Comparison of ENCODE assay signal across 37 cellular contexts in genomic region chr14:21083565-21084325, GRCh38. TPM values are rescaled to one million over a fixed set of nuclear protein-coding genes. Genes with fewer than 3 reads are reported as not detected.
DNase-seq lines count a peak whose midpoint lies in the region; ATAC-seq and TF ChIP-seq lines count a peak whose summit lies in the region.
"Had no signal": no experiment of that assay in that cellular context is flagged by ENCODE, and none has a peak within 500 bp of the region (broad histone marks: within the 10 kb centered on the region; RNA-seq: fewer than 3 reads in every experiment).

No MANE protein-coding gene starts in this region.

- ATAC-seq in esophagus mucosa = peak; percentile 10
- no peak for ATAC-seq in HG02678 (IDR thresholded peaks at IDR 0.05; ENCODE audit: unreplicated experiment)
- no peak for ATAC-seq in HG03159 (IDR thresholded peaks at IDR 0.05; ENCODE audit: unreplicated experiment)
- ATAC-seq: CD8-positive, alpha-beta T cell; left ventricle myocardium superior; natural killer cell; pancreas; PC-3; stimulated activated naive CD8-positive, alpha-beta T cell treated with anti-CD3 and anti-CD28 coated beads, Interleukin-15, amount 100 ng/mL, for 72 hours had no signal

- no peak overlapping the region for H3K4me3 ChIP-seq in AG04450 (ENCODE audit: low read depth, low read length)
- H3K4me3 ChIP-seq: colonic mucosa, pancreas, right atrium auricular region, tibial artery had no signal

- H3K27ac ChIP-seq in AG04450 (ENCODE audit: low read depth, low read length) (peak overlapping the region; percentile 21), RWPE1 (0 out of 2 replicates have a peak overlapping the region, but pooled peaks have one; percentile 8)
- H3K27ac ChIP-seq: colonic mucosa, pancreas, right atrium auricular region, tibial artery had no signal

- H3K36me3 Mint-ChIP-seq in neural crest cell (ENCODE audit: low read depth) = peaks cover 29% of the 10 kb centered on the region
- H3K36me3 Mint-ChIP-seq: activated naive CD4-positive, alpha-beta T cell treated with anti-CD3 and anti-CD28 coated beads, Interleukin-2, amount 50 U/mL, for 24 hours; CD8-positive, alpha-beta T cell; natural killer cell had no signal

- no peaks in the 10 kb centered on the region for H3K9me3 Mint-ChIP-seq in neural crest cell
- H3K9me3 Mint-ChIP-seq: activated CD4-positive, alpha-beta memory T cell treated with anti-CD3 and anti-CD28 coated beads, Interleukin-2, amount 10 ng/mL, durations not matched to agents 7 days and 5 days; activated naive CD4-positive, alpha-beta T cell treated with anti-CD3 and anti-CD28 coated beads, Interleukin-2, amount 50 U/mL, for 24 hours; activated T-helper 1 cell treated with anti-CD3 and anti-CD28 coated beads, Interleukin-12 subunit alpha, Interleukin-12 subunit beta, Interleukin-2, Interleukin-4 antibody, amounts not matched to agents 30 ng/mL and 10 ng/mL and 1 ng/mL, durations not matched to agents 14 hours and 24 hours and 36 hours; CD8-positive, alpha-beta T cell; natural killer cell; stimulated activated naive CD8-positive, alpha-beta T cell treated with anti-CD3 and anti-CD28 coated beads, Interleukin-15, amount 100 ng/mL, for 72 hours had no signal

- TF ChIP-seq CTCF in AG04450 (IDR thresholded peaks at IDR 0.05; ENCODE audit: low read depth, low read length) (no peak), RWPE1 (conservative IDR thresholded peaks at IDR 0.05; ENCODE audit: low read depth) (no peak), neural crest cell (conservative IDR thresholded peaks at IDR 0.05) (no peak)

- H3K27me3 Mint-ChIP-seq in neural crest cell (ENCODE audit: low read depth) = peaks cover 12% of the 10 kb centered on the region
- H3K27me3 Mint-ChIP-seq: activated naive CD4-positive, alpha-beta T cell treated with anti-CD3 and anti-CD28 coated beads, Interleukin-2, amount 50 U/mL, for 24 hours; stimulated activated naive CD8-positive, alpha-beta T cell treated with anti-CD3 and anti-CD28 coated beads, Interleukin-15, amount 100 ng/mL, for 72 hours had no signal

- POLR2A ChIA-PET in AG04450 (lab: Yijun Ruan, JAX) = no interaction called here
- POLR2A ChIA-PET in RWPE1 (lab: Yijun Ruan, JAX; ENCODE audit: low non-redundant PET) = no interaction called here

- H3K9me3 ChIP-seq in AG04450 (ENCODE audit: control insufficient read depth, insufficient read depth, low read length) = no peaks in the 10 kb centered on the region; the same call in 1 of the 2 replicates
- H3K9me3 ChIP-seq: colonic mucosa, pancreas, right atrium auricular region, tibial artery had no signal

- H3K27ac Mint-ChIP-seq in neural crest cell (ENCODE audit: unreplicated experiment) = no peak overlapping the region
- H3K27ac Mint-ChIP-seq: activated CD4-positive, alpha-beta memory T cell treated with anti-CD3 and anti-CD28 coated beads, Interleukin-2, amount 10 ng/mL, durations not matched to agents 7 days and 5 days; activated naive CD4-positive, alpha-beta T cell treated with anti-CD3 and anti-CD28 coated beads, Interleukin-2, amount 50 U/mL, for 24 hours; activated T-helper 1 cell treated with anti-CD3 and anti-CD28 coated beads, Interleukin-12 subunit alpha, Interleukin-12 subunit beta, Interleukin-2, Interleukin-4 antibody, amounts not matched to agents 30 ng/mL and 10 ng/mL and 1 ng/mL, durations not matched to agents 14 hours and 24 hours and 36 hours; CD8-positive, alpha-beta T cell; natural killer cell had no signal

- CTCF ChIA-PET in AG04450 (lab: Charles Lee) = interaction anchor here (0.6 to 1.7 kb wide), 4 partner anchors 9 to 69 kb away, joined by 3 to 13 read pairs (median 5); no protein-coding TSS in a partner anchor
- CTCF ChIA-PET in RWPE1 (lab: Yijun Ruan, JAX) = interaction anchor here (0.6 to 0.9 kb wide), 2 partner anchors 9 to 35 kb away, joined by 4 to 6 read pairs; no protein-coding TSS in a partner anchor

- DNase-seq in AG04450 (ENCODE audit: low read depth, low spot score) = no peak
- DNase-seq in RWPE1 (ENCODE audit: low spot score) = no peak
- no peak for DNase-seq in neural crest cell (ENCODE audit: low read depth, low spot score)
- DNase-seq in dedifferentiated amniotic fluid mesenchymal stem cell (ENCODE audit: extremely low spot score) = no peak
- no peak for DNase-seq in NCI-H510A (lab: John Stamatoyannopoulos, UW)
- DNase-seq: activated CD4-positive, alpha-beta memory T cell treated with anti-CD3 and anti-CD28 coated beads, Interleukin-2, amount 10 ng/mL, durations not matched to agents 7 days and 5 days; activated CD4-positive, alpha-beta T cell treated with anti-CD3 and anti-CD28 coated beads for 1 hour; activated CD8-positive, alpha-beta memory T cell treated with anti-CD3 and anti-CD28 coated beads, Interleukin-2, amount 50 U/mL, for 48 hours; AML-193; CD8-positive, alpha-beta T cell; colonic mucosa; effector CD8-positive, alpha-beta T cell; EL; glutamatergic neuron; GOT3; KG1; left ventricle myocardium superior; midbrain; natural killer cell; NCI-H1105; NCI-H187 treated with DMSO at 0.1 percent for 48 hours; NCI-H2171 treated with DMSO at 0.1 percent for 48 hours; NCI-H524; PC-3; stimulated activated naive CD8-positive, alpha-beta T cell treated with anti-CD3 and anti-CD28 coated beads, Interleukin-15, amount 100 ng/mL, for 72 hours; tibial artery had no signal

- no peaks in the 10 kb centered on the region for H3K27me3 ChIP-seq in AG04450 (ENCODE audit: control insufficient read depth, insufficient read depth, low read length)
- H3K27me3 ChIP-seq: colonic mucosa, pancreas, right atrium auricular region, tibial artery had no signal

- peak overlapping the region; percentile 23 for H3K4me3 Mint-ChIP-seq in neural crest cell
- H3K4me3 Mint-ChIP-seq: activated CD4-positive, alpha-beta memory T cell treated with anti-CD3 and anti-CD28 coated beads, Interleukin-2, amount 10 ng/mL, durations not matched to agents 7 days and 5 days; activated naive CD4-positive, alpha-beta T cell treated with anti-CD3 and anti-CD28 coated beads, Interleukin-2, amount 50 U/mL, for 24 hours; activated T-helper 1 cell treated with anti-CD3 and anti-CD28 coated beads, Interleukin-12 subunit alpha, Interleukin-12 subunit beta, Interleukin-2, Interleukin-4 antibody, amounts not matched to agents 30 ng/mL and 10 ng/mL and 1 ng/mL, durations not matched to agents 14 hours and 24 hours and 36 hours; CD8-positive, alpha-beta T cell; natural killer cell; stimulated activated naive CD8-positive, alpha-beta T cell treated with anti-CD3 and anti-CD28 coated beads, Interleukin-15, amount 100 ng/mL, for 72 hours had no signal

- peaks cover 19% of the 10 kb centered on the region for H3K4me1 Mint-ChIP-seq in neural crest cell

RNA-seq across cellular contexts. Expression of gene ARHGEF40, which starts 13.6 kb away (rescaled TPM):
- polyA plus RNA-seq in AG04450 (2011; rRNA removed) = 40.7 and 52.2 TPM in 2 replicates
- polyA minus RNA-seq in AG04450 (2011; rRNA and poly(A)+ RNA removed) = 58.3 and 66.3 TPM in 2 replicates
- 2.3 TPM for total RNA-seq in esophagus mucosa
- 72.7 and 73.8 TPM in 2 replicates for total RNA-seq in neural crest cell
- total RNA-seq: activated T-helper 1 cell treated with anti-CD3 and anti-CD28 coated beads, Interleukin-12 subunit alpha, Interleukin-12 subunit beta, Interleukin-2, Interleukin-4 antibody, amounts not matched to agents 30 ng/mL and 10 ng/mL and 1 ng/mL, durations not matched to agents 14 hours and 24 hours and 36 hours had no signal

RNA-seq across cellular contexts. Expression of gene ZNF219, which starts 14.7 kb away (rescaled TPM):
- 3.9 and 4.8 TPM in 2 replicates for polyA plus RNA-seq in AG04450 (2011; rRNA removed)
- 2.0 and 5.7 TPM in 2 replicates for polyA minus RNA-seq in AG04450 (2011; rRNA and poly(A)+ RNA removed)
- total RNA-seq in esophagus mucosa (40.4 TPM), neural crest cell (141 and 143 TPM in 2 replicates)

RNA-seq across cellular contexts. Expression of gene TMEM253, which starts 17.1 kb away (rescaled TPM):
- 0.21 TPM in 2 replicates for polyA plus RNA-seq in AG04450 (2011; rRNA removed)
- polyA minus RNA-seq in AG04450 (2011; rRNA and poly(A)+ RNA removed) = not detected in 2 replicates
- 1.6 TPM for total RNA-seq in esophagus mucosa
- 1.6 TPM in 2 replicates for total RNA-seq in neural crest cell
- total RNA-seq: activated CD4-positive, alpha-beta memory T cell treated with anti-CD3 and anti-CD28 coated beads, Interleukin-2, amount 10 ng/mL, durations not matched to agents 7 days and 5 days; activated T-helper 1 cell treated with anti-CD3 and anti-CD28 coated beads, Interleukin-12 subunit alpha, Interleukin-12 subunit beta, Interleukin-2, Interleukin-4 antibody, amounts not matched to agents 30 ng/mL and 10 ng/mL and 1 ng/mL, durations not matched to agents 14 hours and 24 hours and 36 hours; CD8-positive, alpha-beta T cell; epithelial cell of proximal tubule; PC-3; right atrium auricular region had no signal

RNA-seq across cellular contexts. Expression of gene RNASE8, which starts 26.1 kb away (rescaled TPM):
- not detected in 2 replicates for polyA plus RNA-seq in AG04450 (2011; rRNA removed)
- polyA minus RNA-seq in AG04450 (2011; rRNA and poly(A)+ RNA removed) = not detected in 2 replicates
- total RNA-seq in esophagus mucosa (not detected), neural crest cell (not detected in 2 replicates)
- total RNA-seq: activated CD4-positive, alpha-beta memory T cell treated with anti-CD3 and anti-CD28 coated beads, Interleukin-2, amount 10 ng/mL, durations not matched to agents 7 days and 5 days; activated T-helper 1 cell treated with anti-CD3 and anti-CD28 coated beads, Interleukin-12 subunit alpha, Interleukin-12 subunit beta, Interleukin-2, Interleukin-4 antibody, amounts not matched to agents 30 ng/mL and 10 ng/mL and 1 ng/mL, durations not matched to agents 14 hours and 24 hours and 36 hours; bronchial epithelial cell; CD8-positive, alpha-beta T cell; colonic mucosa; epithelial cell of proximal tubule; left ventricle myocardium superior; MCF 10A; natural killer cell; pancreas; PC-3; right atrium auricular region had no signal
- polyA plus RNA-seq: keratinocyte, pancreas had no signal

RNA-seq across cellular contexts. Expression of gene RNASE7, which starts 41.6 kb away (rescaled TPM):
- polyA plus RNA-seq in AG04450 (2011; rRNA removed) = not detected in 2 replicates
- polyA minus RNA-seq in AG04450 (2011; rRNA and poly(A)+ RNA removed) = not detected in 2 replicates
- total RNA-seq in esophagus mucosa (2.7 TPM), neural crest cell (not detected in 2 replicates)
- total RNA-seq: activated CD4-positive, alpha-beta memory T cell treated with anti-CD3 and anti-CD28 coated beads, Interleukin-2, amount 10 ng/mL, durations not matched to agents 7 days and 5 days; activated T-helper 1 cell treated with anti-CD3 and anti-CD28 coated beads, Interleukin-12 subunit alpha, Interleukin-12 subunit beta, Interleukin-2, Interleukin-4 antibody, amounts not matched to agents 30 ng/mL and 10 ng/mL and 1 ng/mL, durations not matched to agents 14 hours and 24 hours and 36 hours; CD8-positive, alpha-beta T cell; left ventricle myocardium superior; natural killer cell; PC-3; right atrium auricular region had no signal

Comparison
In these comparisons a context has a peak if more than half of its experiments do, and no peak if none do; other contexts are left out.
1. RNA of gene ARHGEF40, which starts 13.6 kb away (total RNA-seq): 72.7 to 73.8 TPM in neural crest cell; 2.3 TPM in esophagus mucosa (single experiment); every median in the first group is over 10 times any median in the second.